Comparison of ENCODE assay signal across 22 cellular contexts in genomic region chr1:216071227-216071626, GRCh38.
"Had no signal": no experiment of that assay in that cellular context is flagged by ENCODE, and none has a peak within 500 bp of the region (broad histone marks: within the 10 kb centered on the region; RNA-seq: fewer than 3 reads in every experiment).

No MANE protein-coding gene starts in this region.

- H3K36me3 ChIP-seq: esophagus squamous epithelium, gastroesophageal sphincter, pancreas, tibial artery, upper lobe of left lung, vagina had no signal

- DNase-seq: effector memory CD8-positive, alpha-beta T cell; esophagus squamous epithelium; foreskin fibroblast; glutamatergic neuron; immature natural killer cell; left ventricle myocardium superior; mesenchymal stem cell; midbrain; naive B cell; occipital lobe; pancreas; right cardiac atrium; stimulated activated CD4-positive, alpha-beta T cell treated with anti-CD3 and anti-CD28 coated beads, Interleukin-4, amount 100 ng/mL, for 24 hours; tibial artery; upper lobe of left lung had no signal

- H3K9me3 ChIP-seq: esophagus squamous epithelium, gastroesophageal sphincter, pancreas, tibial artery, upper lobe of left lung, vagina had no signal

- H3K27ac Mint-ChIP-seq: dendritic cell treated with granulocyte-macrophage colony-stimulating factor and Interleukin-4, amounts not matched to agents 40 ng/mL and 50 ng/mL, for 4 days; effector memory CD8-positive, alpha-beta T cell; immature natural killer cell; naive B cell; progenitor cell of endocrine pancreas; stimulated activated memory B cell treated with anti-CD40 and anti-IgM and Interleukin-4, amounts not matched to agents 10 μg/mL and 1 μg/mL and 100 μg/mL, for 72 hours; stimulated activated naive CD8-positive, alpha-beta T cell treated with anti-CD3 and anti-CD28 coated beads, Interleukin-15, Interleukin-2, amounts not matched to agents 100 ng/mL and 50 ng/mL, for 24 hours had no signal

- H3K4me1 Mint-ChIP-seq: immature natural killer cell; naive B cell; stimulated activated memory B cell treated with anti-CD40 and anti-IgM and Interleukin-4, amounts not matched to agents 10 μg/mL and 1 μg/mL and 100 μg/mL, for 72 hours had no signal

- H3K9me3 Mint-ChIP-seq: dendritic cell treated with granulocyte-macrophage colony-stimulating factor and Interleukin-4, amounts not matched to agents 40 ng/mL and 50 ng/mL, for 4 days had no signal

- H3K4me3 Mint-ChIP-seq: dendritic cell treated with granulocyte-macrophage colony-stimulating factor and Interleukin-4, amounts not matched to agents 40 ng/mL and 50 ng/mL, for 4 days; effector memory CD8-positive, alpha-beta T cell; immature natural killer cell; naive B cell; stimulated activated memory B cell treated with anti-CD40 and anti-IgM and Interleukin-4, amounts not matched to agents 10 μg/mL and 1 μg/mL and 100 μg/mL, for 72 hours; stimulated activated naive CD8-positive, alpha-beta T cell treated with anti-CD3 and anti-CD28 coated beads, Interleukin-15, Interleukin-2, amounts not matched to agents 100 ng/mL and 50 ng/mL, for 24 hours had no signal

- H3K27me3 Mint-ChIP-seq: dendritic cell treated with granulocyte-macrophage colony-stimulating factor and Interleukin-4, amounts not matched to agents 40 ng/mL and 50 ng/mL, for 4 days; effector memory CD8-positive, alpha-beta T cell; naive B cell; progenitor cell of endocrine pancreas; stimulated activated memory B cell treated with anti-CD40 and anti-IgM and Interleukin-4, amounts not matched to agents 10 μg/mL and 1 μg/mL and 100 μg/mL, for 72 hours; stimulated activated naive CD8-positive, alpha-beta T cell treated with anti-CD3 and anti-CD28 coated beads, Interleukin-15, Interleukin-2, amounts not matched to agents 100 ng/mL and 50 ng/mL, for 24 hours had no signal

- H3K4me3 ChIP-seq: esophagus squamous epithelium, gastroesophageal sphincter, lung, pancreas, tibial artery, upper lobe of left lung, vagina had no signal

- H3K27me3 ChIP-seq: esophagus squamous epithelium, gastroesophageal sphincter, pancreas, tibial artery, upper lobe of left lung, vagina had no signal

- H3K4me1 ChIP-seq: esophagus squamous epithelium, gastroesophageal sphincter, pancreas, upper lobe of left lung, vagina had no signal

- H3K36me3 Mint-ChIP-seq: immature natural killer cell; naive B cell; stimulated activated memory B cell treated with anti-CD40 and anti-IgM and Interleukin-4, amounts not matched to agents 10 μg/mL and 1 μg/mL and 100 μg/mL, for 72 hours had no signal

- H3K27ac ChIP-seq: esophagus squamous epithelium, gastroesophageal sphincter, pancreas, tibial artery, upper lobe of left lung, vagina had no signal

- ATAC-seq: effector memory CD8-positive, alpha-beta T cell; gastroesophageal sphincter; left ventricle myocardium superior; pancreas; right cardiac atrium; stimulated activated memory B cell treated with anti-CD40 and anti-IgM and Interleukin-4, amounts not matched to agents 10 μg/mL and 1 μg/mL and 100 μg/mL, for 72 hours had no signal
